In the genomic region with DNA sequence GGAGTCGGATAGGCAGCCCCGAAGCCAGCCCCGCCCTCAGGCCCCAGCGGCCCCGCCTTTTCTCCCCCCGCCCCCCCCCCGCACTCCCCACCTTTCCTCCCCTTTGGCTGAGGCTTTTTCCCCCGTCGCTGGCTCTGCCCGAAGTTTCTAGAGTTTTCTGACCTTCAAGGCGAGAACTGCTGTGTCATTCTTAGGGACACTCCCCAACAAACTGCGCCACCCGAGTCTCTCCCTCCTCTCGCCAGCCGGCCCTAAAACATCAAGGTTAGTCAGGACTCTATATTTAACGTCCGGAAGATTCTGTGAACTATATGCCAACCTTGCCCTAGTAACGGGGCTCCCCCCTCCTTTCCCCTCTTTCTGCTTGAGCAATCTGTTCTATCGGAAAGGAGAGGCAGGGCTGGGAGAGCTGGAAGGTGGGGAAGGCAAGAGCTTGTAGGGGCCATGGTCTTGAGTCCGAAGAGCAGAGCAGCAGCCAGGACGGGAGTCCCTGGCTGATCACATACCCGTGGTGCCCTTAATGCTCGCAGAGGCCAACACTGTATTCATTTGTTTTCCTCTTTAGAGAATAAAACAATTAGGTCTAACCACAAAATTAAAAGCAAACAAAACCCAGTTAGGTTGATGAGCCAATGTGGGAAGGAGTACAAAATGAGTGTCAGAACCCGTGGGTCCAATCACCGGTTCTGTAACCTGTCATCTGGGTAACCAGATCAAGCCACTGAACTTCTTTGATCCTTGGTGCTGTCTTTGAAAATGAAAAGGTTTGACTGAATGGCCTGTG, we compare ENCODE assay signal across 1 cellular context.
A peak's percentile ranks its signal among the peaks of the same experiment; 100 is the strongest.
TF ChIP-seq lines count a peak whose summit lies in the region.

No MANE protein-coding gene starts in this region.

TF ChIP-seq in K562, 482 proteins besides CTCF, POLR2A, EP300 and RAD21 (continued from another document and continues in another):
- TF ChIP-seq, protein P1, sequence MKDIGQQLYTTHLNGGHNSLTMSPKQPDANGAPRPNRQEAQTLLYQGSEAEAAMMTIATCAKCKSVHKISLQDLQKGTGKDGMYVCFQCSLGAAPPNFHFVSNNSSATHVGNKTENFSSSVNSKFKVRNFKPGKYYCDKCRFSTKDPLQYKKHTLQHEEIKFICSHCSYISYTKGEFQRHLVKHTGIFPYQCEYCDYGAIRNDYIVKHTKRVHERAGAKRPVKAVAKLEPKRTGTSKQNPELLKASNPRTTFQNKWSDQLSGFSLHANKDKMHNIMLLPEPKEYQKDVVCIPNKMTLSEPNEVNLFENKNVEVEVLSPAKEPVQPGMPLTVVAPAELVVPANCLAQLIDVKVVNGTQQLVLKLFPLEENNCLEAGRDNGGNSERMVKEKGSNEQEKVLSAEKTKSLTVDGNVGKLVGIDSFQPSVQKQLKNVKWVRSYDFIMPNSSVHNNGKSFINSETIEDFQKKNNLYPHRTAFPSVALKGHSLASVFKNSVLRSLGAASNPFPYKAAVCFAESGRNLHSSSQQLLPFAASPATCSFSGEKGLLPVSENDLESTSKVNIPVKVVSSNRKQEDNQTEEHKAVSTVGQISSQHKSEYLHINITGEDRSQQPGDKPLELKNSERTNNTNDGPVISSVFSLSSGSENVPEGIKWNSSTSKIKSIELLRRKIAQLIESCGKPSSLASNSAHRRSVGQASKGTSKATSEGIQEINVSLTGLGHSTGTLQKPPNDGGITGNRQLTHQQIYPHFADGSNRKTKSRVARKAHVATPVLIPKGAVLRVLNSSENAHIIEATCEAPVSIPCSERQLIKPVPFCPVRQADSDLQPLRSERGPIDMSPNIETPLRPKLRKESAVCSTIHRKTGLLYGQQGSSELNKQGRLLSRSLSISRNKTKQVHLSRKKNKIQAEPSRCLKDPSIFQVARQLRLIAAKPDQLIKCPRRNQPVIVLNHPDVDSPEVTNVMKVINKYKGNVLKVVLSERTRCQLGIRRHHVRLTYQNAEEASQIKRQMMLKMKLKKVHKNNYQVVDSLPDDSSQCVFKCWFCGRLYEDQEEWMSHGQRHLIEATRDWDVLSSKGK (CRISPR knock-in tag; IDR thresholded peaks at IDR 0.05): peak; percentile 69; the same call in 1 of the 2 replicates
- TF ChIP-seq, protein P2, sequence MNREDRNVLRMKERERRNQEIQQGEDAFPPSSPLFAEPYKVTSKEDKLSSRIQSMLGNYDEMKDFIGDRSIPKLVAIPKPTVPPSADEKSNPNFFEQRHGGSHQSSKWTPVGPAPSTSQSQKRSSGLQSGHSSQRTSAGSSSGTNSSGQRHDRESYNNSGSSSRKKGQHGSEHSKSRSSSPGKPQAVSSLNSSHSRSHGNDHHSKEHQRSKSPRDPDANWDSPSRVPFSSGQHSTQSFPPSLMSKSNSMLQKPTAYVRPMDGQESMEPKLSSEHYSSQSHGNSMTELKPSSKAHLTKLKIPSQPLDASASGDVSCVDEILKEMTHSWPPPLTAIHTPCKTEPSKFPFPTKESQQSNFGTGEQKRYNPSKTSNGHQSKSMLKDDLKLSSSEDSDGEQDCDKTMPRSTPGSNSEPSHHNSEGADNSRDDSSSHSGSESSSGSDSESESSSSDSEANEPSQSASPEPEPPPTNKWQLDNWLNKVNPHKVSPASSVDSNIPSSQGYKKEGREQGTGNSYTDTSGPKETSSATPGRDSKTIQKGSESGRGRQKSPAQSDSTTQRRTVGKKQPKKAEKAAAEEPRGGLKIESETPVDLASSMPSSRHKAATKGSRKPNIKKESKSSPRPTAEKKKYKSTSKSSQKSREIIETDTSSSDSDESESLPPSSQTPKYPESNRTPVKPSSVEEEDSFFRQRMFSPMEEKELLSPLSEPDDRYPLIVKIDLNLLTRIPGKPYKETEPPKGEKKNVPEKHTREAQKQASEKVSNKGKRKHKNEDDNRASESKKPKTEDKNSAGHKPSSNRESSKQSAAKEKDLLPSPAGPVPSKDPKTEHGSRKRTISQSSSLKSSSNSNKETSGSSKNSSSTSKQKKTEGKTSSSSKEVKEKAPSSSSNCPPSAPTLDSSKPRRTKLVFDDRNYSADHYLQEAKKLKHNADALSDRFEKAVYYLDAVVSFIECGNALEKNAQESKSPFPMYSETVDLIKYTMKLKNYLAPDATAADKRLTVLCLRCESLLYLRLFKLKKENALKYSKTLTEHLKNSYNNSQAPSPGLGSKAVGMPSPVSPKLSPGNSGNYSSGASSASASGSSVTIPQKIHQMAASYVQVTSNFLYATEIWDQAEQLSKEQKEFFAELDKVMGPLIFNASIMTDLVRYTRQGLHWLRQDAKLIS (CRISPR knock-in tag; IDR thresholded peaks at IDR 0.05): peak; percentile 84
- no peak for TF ChIP-seq IFI16 (CRISPR knock-in tag; IDR thresholded peaks at IDR 0.05)
- TF ChIP-seq KDM5B (IDR thresholded peaks at IDR 0.05; ENCODE audit: insufficient replicate concordance, low read depth, low read length): peak; percentile 60
- TF ChIP-seq, protein P3, sequence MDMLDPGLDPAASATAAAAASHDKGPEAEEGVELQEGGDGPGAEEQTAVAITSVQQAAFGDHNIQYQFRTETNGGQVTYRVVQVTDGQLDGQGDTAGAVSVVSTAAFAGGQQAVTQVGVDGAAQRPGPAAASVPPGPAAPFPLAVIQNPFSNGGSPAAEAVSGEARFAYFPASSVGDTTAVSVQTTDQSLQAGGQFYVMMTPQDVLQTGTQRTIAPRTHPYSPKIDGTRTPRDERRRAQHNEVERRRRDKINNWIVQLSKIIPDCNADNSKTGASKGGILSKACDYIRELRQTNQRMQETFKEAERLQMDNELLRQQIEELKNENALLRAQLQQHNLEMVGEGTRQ (CRISPR knock-in tag; IDR thresholded peaks at IDR 0.05): no peak
- TF ChIP-seq ZNF77 (CRISPR knock-in tag; IDR thresholded peaks at IDR 0.05): no peak
- TF ChIP-seq ZNF274 (IDR thresholded peaks at IDR 0.05; ENCODE audit: borderline replicate concordance, low read depth, low read length): no peak
- TF ChIP-seq PCBP2 (IDR thresholded peaks at IDR 0.05; ENCODE audit: low read depth, low read length, poor library complexity, severe bottlenecking): no peak
- TF ChIP-seq ZNF282 (CRISPR knock-in tag; IDR thresholded peaks at IDR 0.05): no peak
- no peak for TF ChIP-seq ZNF133 (CRISPR knock-in tag; IDR thresholded peaks at IDR 0.05)
- peak; percentile 15; the same call in 1 of the 2 replicates for TF ChIP-seq POLR2G (IDR thresholded peaks at IDR 0.05; ENCODE audit: low read depth, low read length)
- peak; percentile 66 to 79; a peak in 3 of 4 replicates for TF ChIP-seq TEAD1 (CRISPR knock-in tag; IDR thresholded peaks at IDR 0.05)
- TF ChIP-seq GTF2A2 (tag; IDR thresholded peaks at IDR 0.05): peak; percentile 85
- TF ChIP-seq, protein P4, sequence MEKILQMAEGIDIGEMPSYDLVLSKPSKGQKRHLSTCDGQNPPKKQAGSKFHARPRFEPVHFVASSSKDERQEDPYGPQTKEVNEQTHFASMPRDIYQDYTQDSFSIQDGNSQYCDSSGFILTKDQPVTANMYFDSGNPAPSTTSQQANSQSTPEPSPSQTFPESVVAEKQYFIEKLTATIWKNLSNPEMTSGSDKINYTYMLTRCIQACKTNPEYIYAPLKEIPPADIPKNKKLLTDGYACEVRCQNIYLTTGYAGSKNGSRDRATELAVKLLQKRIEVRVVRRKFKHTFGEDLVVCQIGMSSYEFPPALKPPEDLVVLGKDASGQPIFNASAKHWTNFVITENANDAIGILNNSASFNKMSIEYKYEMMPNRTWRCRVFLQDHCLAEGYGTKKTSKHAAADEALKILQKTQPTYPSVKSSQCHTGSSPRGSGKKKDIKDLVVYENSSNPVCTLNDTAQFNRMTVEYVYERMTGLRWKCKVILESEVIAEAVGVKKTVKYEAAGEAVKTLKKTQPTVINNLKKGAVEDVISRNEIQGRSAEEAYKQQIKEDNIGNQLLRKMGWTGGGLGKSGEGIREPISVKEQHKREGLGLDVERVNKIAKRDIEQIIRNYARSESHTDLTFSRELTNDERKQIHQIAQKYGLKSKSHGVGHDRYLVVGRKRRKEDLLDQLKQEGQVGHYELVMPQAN (IDR thresholded peaks at IDR 0.05; ENCODE audit: borderline replicate concordance): peak; percentile 72; the same call in 1 of the 2 replicates
- TF ChIP-seq, protein P5, sequence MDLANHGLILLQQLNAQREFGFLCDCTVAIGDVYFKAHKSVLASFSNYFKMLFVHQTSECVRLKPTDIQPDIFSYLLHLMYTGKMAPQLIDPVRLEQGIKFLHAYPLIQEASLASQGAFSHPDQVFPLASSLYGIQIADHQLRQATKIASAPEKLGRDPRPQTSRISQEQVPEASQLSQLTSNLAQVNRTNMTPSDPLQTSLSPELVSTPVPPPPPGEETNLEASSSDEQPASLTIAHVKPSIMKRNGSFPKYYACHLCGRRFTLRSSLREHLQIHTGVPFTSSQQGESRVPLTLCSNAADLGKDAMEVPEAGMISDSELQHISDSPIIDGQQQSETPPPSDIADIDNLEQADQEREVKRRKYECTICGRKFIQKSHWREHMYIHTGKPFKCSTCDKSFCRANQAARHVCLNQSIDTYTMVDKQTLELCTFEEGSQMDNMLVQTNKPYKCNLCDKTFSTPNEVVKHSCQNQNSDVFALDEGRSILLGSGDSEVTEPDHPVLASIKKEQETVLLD (IDR thresholded peaks at IDR 0.05): peak; percentile 78
- TF ChIP-seq ELF4 (CRISPR knock-in tag; IDR thresholded peaks at IDR 0.05): peak; percentile 88; the same call in 1 of the 2 replicates
- peak; percentile 84 for TF ChIP-seq BRD4 (IDR thresholded peaks at IDR 0.05)
- no peak for TF ChIP-seq NONO (IDR thresholded peaks at IDR 0.05; ENCODE audit: low read depth in 2 of 2, low read length in 1 of 2)
- peak; percentile 73 for TF ChIP-seq JUN (IDR thresholded peaks at IDR 0.05; ENCODE audit: borderline replicate concordance, low read depth, low read length)
- TF ChIP-seq JUN (CRISPR knock-in tag; IDR thresholded peaks at IDR 0.05; ENCODE audit: borderline replicate concordance): no peak
- TF ChIP-seq, protein P6, sequence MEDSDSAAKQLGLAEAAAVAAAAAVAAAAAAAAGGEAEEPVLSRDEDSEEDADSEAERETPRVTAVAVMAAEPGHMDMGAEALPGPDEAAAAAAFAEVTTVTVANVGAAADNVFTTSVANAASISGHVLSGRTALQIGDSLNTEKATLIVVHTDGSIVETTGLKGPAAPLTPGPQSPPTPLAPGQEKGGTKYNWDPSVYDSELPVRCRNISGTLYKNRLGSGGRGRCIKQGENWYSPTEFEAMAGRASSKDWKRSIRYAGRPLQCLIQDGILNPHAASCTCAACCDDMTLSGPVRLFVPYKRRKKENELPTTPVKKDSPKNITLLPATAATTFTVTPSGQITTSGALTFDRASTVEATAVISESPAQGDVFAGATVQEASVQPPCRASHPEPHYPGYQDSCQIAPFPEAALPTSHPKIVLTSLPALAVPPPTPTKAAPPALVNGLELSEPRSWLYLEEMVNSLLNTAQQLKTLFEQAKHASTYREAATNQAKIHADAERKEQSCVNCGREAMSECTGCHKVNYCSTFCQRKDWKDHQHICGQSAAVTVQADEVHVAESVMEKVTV (CRISPR knock-in tag; IDR thresholded peaks at IDR 0.05): no peak
- TF ChIP-seq, protein P7, sequence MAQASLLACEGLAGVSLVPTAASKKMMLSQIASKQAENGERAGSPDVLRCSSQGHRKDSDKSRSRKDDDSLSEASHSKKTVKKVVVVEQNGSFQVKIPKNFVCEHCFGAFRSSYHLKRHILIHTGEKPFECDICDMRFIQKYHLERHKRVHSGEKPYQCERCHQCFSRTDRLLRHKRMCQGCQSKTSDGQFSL (CRISPR knock-in tag; IDR thresholded peaks at IDR 0.05): peak; percentile 73
- TF ChIP-seq, protein P7 (tag; IDR thresholded peaks at IDR 0.05): peak; percentile 10 to 97; a peak in 2 of 4 replicates
- TF ChIP-seq, protein P8, sequence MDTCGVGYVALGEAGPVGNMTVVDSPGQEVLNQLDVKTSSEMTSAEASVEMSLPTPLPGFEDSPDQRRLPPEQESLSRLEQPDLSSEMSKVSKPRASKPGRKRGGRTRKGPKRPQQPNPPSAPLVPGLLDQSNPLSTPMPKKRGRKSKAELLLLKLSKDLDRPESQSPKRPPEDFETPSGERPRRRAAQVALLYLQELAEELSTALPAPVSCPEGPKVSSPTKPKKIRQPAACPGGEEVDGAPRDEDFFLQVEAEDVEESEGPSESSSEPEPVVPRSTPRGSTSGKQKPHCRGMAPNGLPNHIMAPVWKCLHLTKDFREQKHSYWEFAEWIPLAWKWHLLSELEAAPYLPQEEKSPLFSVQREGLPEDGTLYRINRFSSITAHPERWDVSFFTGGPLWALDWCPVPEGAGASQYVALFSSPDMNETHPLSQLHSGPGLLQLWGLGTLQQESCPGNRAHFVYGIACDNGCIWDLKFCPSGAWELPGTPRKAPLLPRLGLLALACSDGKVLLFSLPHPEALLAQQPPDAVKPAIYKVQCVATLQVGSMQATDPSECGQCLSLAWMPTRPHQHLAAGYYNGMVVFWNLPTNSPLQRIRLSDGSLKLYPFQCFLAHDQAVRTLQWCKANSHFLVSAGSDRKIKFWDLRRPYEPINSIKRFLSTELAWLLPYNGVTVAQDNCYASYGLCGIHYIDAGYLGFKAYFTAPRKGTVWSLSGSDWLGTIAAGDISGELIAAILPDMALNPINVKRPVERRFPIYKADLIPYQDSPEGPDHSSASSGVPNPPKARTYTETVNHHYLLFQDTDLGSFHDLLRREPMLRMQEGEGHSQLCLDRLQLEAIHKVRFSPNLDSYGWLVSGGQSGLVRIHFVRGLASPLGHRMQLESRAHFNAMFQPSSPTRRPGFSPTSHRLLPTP (IDR thresholded peaks at IDR 0.05; ENCODE audit: borderline replicate concordance, extremely low read depth, insufficient read length): no peak
- TF ChIP-seq ZNF695 (CRISPR knock-in tag; IDR thresholded peaks at IDR 0.05): 0 out of 2 replicates have a peak, but pooled peaks have one; percentile 3
- TF ChIP-seq, protein P9, sequence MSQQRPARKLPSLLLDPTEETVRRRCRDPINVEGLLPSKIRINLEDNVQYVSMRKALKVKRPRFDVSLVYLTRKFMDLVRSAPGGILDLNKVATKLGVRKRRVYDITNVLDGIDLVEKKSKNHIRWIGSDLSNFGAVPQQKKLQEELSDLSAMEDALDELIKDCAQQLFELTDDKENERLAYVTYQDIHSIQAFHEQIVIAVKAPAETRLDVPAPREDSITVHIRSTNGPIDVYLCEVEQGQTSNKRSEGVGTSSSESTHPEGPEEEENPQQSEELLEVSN (IDR thresholded peaks at IDR 0.05; ENCODE audit: borderline replicate concordance in 1 of 2, extremely low read depth in 1 of 2, insufficient read depth in 1 of 2, insufficient read length in 1 of 2, low read depth in 1 of 2, low read length in 1 of 2, poor library complexity in 1 of 2, severe bottlenecking in 1 of 2): peak; percentile 25 to 74
- TF ChIP-seq CBFA2T2 (conservative IDR thresholded peaks at IDR 0.05): no peak
- peak; percentile 50; the same call in 1 of the 2 replicates for TF ChIP-seq PTTG1 (tag; IDR thresholded peaks at IDR 0.05; ENCODE audit: low read depth)
- peak; percentile 51; the same call in 1 of the 2 replicates for TF ChIP-seq CEBPG (CRISPR knock-in tag; IDR thresholded peaks at IDR 0.05)
- TF ChIP-seq CEBPG (tag; conservative IDR thresholded peaks at IDR 0.05 in 1 of 2, IDR thresholded peaks at IDR 0.05 in 1 of 2): peak in 1 of 2 experiments; percentile 60; a peak in 2 of 4 replicates
- no peak for TF ChIP-seq STAT5A (IDR thresholded peaks at IDR 0.05; ENCODE audit: borderline replicate concordance, low read length)
- TF ChIP-seq DIDO1 (tag; IDR thresholded peaks at IDR 0.05; ENCODE audit: low read depth): no peak
- TF ChIP-seq, protein P10, sequence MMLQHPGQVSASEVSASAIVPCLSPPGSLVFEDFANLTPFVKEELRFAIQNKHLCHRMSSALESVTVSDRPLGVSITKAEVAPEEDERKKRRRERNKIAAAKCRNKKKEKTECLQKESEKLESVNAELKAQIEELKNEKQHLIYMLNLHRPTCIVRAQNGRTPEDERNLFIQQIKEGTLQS (IDR thresholded peaks at IDR 0.05): no peak
- TF ChIP-seq, protein P10 (CRISPR knock-in tag; conservative IDR thresholded peaks at IDR 0.05): peak; percentile 88
- no peak for TF ChIP-seq POU5F1 (IDR thresholded peaks at IDR 0.05; ENCODE audit: borderline replicate concordance, low read depth, low read length, partially characterized antibody)
